Comparison of ENCODE assay signal across 21 cellular contexts in genomic region chr5:27377626-27378025, GRCh38.
DNase-seq lines count a peak whose midpoint lies in the region; ATAC-seq, FAIRE-seq and TF ChIP-seq lines count a peak whose summit lies in the region.
"Had no signal": no experiment of that assay in that cellular context is flagged by ENCODE, and none has a peak within 500 bp of the region (broad histone marks: within the 10 kb centered on the region; RNA-seq: fewer than 3 reads in every experiment).

No MANE protein-coding gene starts in this region.

- H2BK15ac ChIP-seq in mesendoderm (replicated peaks; ENCODE audit: low read depth), result no peak overlapping the region

- H3K36me3 ChIP-seq in GM23338 (ENCODE audit: insufficient read depth), result no peaks in the 10 kb centered on the region
- no peaks in the 10 kb centered on the region for H3K36me3 ChIP-seq in astrocyte (ENCODE audit: insufficient read depth, low read length)
- H3K36me3 ChIP-seq in mesendoderm (ENCODE audit: control insufficient read depth, insufficient read depth, low read length), result no peaks in the 10 kb centered on the region
- H3K36me3 ChIP-seq in psoas muscle (ENCODE audit: insufficient read depth in 1 of 2, low read depth in 1 of 2), result no peaks in the 10 kb centered on the region
- H3K36me3 ChIP-seq: BE2C had no signal

- no peak overlapping the region for H2BK120ac ChIP-seq in mesendoderm (ENCODE audit: low read depth, low read length)

- ATAC-seq in GM23338 (no peak), GM18505 (IDR thresholded peaks at IDR 0.05; ENCODE audit: unreplicated experiment) (no peak), GM19455 (IDR thresholded peaks at IDR 0.05; ENCODE audit: unreplicated experiment) (no peak), psoas muscle (no peak)
- ATAC-seq: GM12878, PC-3 had no signal

- H3K18ac ChIP-seq in mesendoderm (ENCODE audit: low read length), result no peak overlapping the region

- no peak for TF ChIP-seq POLR2A in GM18505 (IDR thresholded peaks at IDR 0.05; ENCODE audit: borderline replicate concordance, extremely low read depth, insufficient read depth, insufficient read length)

- no CpG with 5 or more reads among the region's 4 CpGs for WGBS in mesendoderm (ENCODE audit: extremely low coverage, insufficient coverage, low lambda C conversion rate)
- WGBS in psoas muscle, 3 donors, result 75 to 82% (median 77%) methylated on average over 4 of the region's 4 CpGs

- no peak overlapping the region for H3K4me2 ChIP-seq in GM23338
- no peak overlapping the region for H3K4me2 ChIP-seq in astrocyte (ENCODE audit: low read length)
- H3K4me2 ChIP-seq in mesendoderm (ENCODE audit: low read length), result no peak overlapping the region

- H3K4me1 Mint-ChIP-seq in GM23338 (peaks cover 2% of the 10 kb centered on the region; the same call in 2 of the 3 replicates), astrocyte (ENCODE audit: low read depth, unreplicated experiment) (peaks cover 6% of the 10 kb centered on the region)
- H3K4me1 Mint-ChIP-seq: CD4-positive, CD25-positive, alpha-beta regulatory T cell had no signal

- H3K4me3 ChIP-seq in GM23338 (no peak overlapping the region), astrocyte (ENCODE audit: insufficient read depth, low read depth, low read length) (no peak overlapping the region), mesendoderm (ENCODE audit: low read length) (no peak overlapping the region), psoas muscle (no peak overlapping the region)
- H3K4me3 ChIP-seq: GM12878 had no signal

- H3K9me3 Mint-ChIP-seq in GM23338, result no peaks in the 10 kb centered on the region
- no peaks in the 10 kb centered on the region for H3K9me3 Mint-ChIP-seq in astrocyte (ENCODE audit: unreplicated experiment)

- H3K79me2 ChIP-seq in GM23338 (replicated peaks; ENCODE audit: insufficient read depth), result no peaks in the 10 kb centered on the region
- H3K79me2 ChIP-seq in astrocyte (ENCODE audit: insufficient read depth, low read length), result no peaks in the 10 kb centered on the region
- H3K79me2 ChIP-seq in mesendoderm (ENCODE audit: control insufficient read depth, insufficient read depth, low read length), result no peaks in the 10 kb centered on the region

- no peak overlapping the region for H4K5ac ChIP-seq in mesendoderm (ENCODE audit: low read length)

- peak; percentile 18 for DNase-seq in GM23338 (ENCODE audit: low spot score)
- DNase-seq in NCI-H226, result peak; percentile 13
- no peak for DNase-seq in astrocyte (ENCODE audit: low read depth)
- peak; percentile 46 for DNase-seq in mesendoderm
- DNase-seq in psoas muscle, result no peak
- DNase-seq in inferior parietal cortex (ENCODE audit: extremely low spot score), result no peak
- DNase-seq: BE2C; Caco-2; CD4-positive, CD25-positive, alpha-beta regulatory T cell; GOT3; IMR-90; MM.1S; NCI-H1092 treated with DMSO at 0.1 percent for 48 hours; NCI-H2107; NCI-H524; NCI-H82; PC-3 had no signal

- no peaks in the 10 kb centered on the region for H3K9me2 ChIP-seq in GM23338 (ENCODE audit: insufficient read depth)

- TF ChIP-seq CTCF in GM23338 (conservative IDR thresholded peaks at IDR 0.05; ENCODE audit: low read depth in 2 of 2), result no peak
- no peak for TF ChIP-seq CTCF in astrocyte (IDR thresholded peaks at IDR 0.05; ENCODE audit: insufficient read depth, low read depth, low read length)
- TF ChIP-seq CTCF in psoas muscle (IDR thresholded peaks at IDR 0.05), result no peak

- no peak overlapping the region for H3K9ac ChIP-seq in astrocyte (ENCODE audit: low read length)
- no peak overlapping the region for H3K9ac ChIP-seq in mesendoderm (ENCODE audit: low read length)

- no peak overlapping the region for H2BK5ac ChIP-seq in mesendoderm (ENCODE audit: low read length)

- H3K4ac ChIP-seq in mesendoderm (ENCODE audit: low read depth, low read length), result no peak overlapping the region

- no peak for FAIRE-seq in astrocyte (lab: Jason Lieb, UNC)
- FAIRE-seq: GM12878 had no signal

- intact Hi-C loops in psoas muscle (cut with DNase I), result no loop called here

- H4K20me1 ChIP-seq in GM23338 (replicated peaks; ENCODE audit: insufficient read depth), result no peaks in the 10 kb centered on the region
- H4K20me1 ChIP-seq in astrocyte (ENCODE audit: insufficient read depth, low read length), result no peaks in the 10 kb centered on the region

- H3K9me3 ChIP-seq in astrocyte (ENCODE audit: insufficient read depth, low read depth, low read length) (no peaks in the 10 kb centered on the region), psoas muscle (no peaks in the 10 kb centered on the region)
- H3K9me3 ChIP-seq: BE2C, Caco-2 had no signal

- H3K4me3 Mint-ChIP-seq in GM23338 (no peak overlapping the region), astrocyte (ENCODE audit: unreplicated experiment) (no peak overlapping the region)
- H3K4me3 Mint-ChIP-seq: CD4-positive, CD25-positive, alpha-beta regulatory T cell had no signal

- H3K36me3 Mint-ChIP-seq in GM23338 (ENCODE audit: low read depth), result no peaks in the 10 kb centered on the region
- no peaks in the 10 kb centered on the region for H3K36me3 Mint-ChIP-seq in astrocyte (ENCODE audit: low read depth, unreplicated experiment)
- H3K36me3 Mint-ChIP-seq: CD4-positive, CD25-positive, alpha-beta regulatory T cell had no signal

- no peaks in the 10 kb centered on the region for H3K27me3 Mint-ChIP-seq in GM23338 (ENCODE audit: insufficient read depth, low read depth, poor library complexity)
- no peaks in the 10 kb centered on the region for H3K27me3 Mint-ChIP-seq in astrocyte (ENCODE audit: low read depth, unreplicated experiment)
- H3K27me3 Mint-ChIP-seq: CD4-positive, CD25-positive, alpha-beta regulatory T cell had no signal

- H3K23ac ChIP-seq in mesendoderm (ENCODE audit: low read length), result no peak overlapping the region

- no peaks in the 10 kb centered on the region for H3K79me1 ChIP-seq in mesendoderm (ENCODE audit: low read length)

- peak overlapping the region; percentile 76 for H3K27ac Mint-ChIP-seq in GM23338
- H3K27ac Mint-ChIP-seq in astrocyte (ENCODE audit: unreplicated experiment), result peak overlapping the region; percentile 60
- H3K27ac Mint-ChIP-seq: CD4-positive, CD25-positive, alpha-beta regulatory T cell had no signal

- no peak overlapping the region for H3K27ac ChIP-seq in GM23338 (ENCODE audit: low read depth)
- no peak overlapping the region for H3K27ac ChIP-seq in astrocyte (ENCODE audit: low read depth, low read length)
- H3K27ac ChIP-seq in mesendoderm (ENCODE audit: low read depth, low read length), result no peak overlapping the region
- H3K27ac ChIP-seq in psoas muscle, result no peak overlapping the region
- H3K27ac ChIP-seq: RWPE1 had no signal

- no peak overlapping the region for H4K8ac ChIP-seq in mesendoderm (ENCODE audit: low read depth, low read length)

- no peak overlapping the region for H2AK5ac ChIP-seq in mesendoderm (ENCODE audit: low read length)

- H3F3A ChIP-seq in GM23338 (replicated peaks; ENCODE audit: low read depth), result no peaks in the 10 kb centered on the region

- H3K4me1 ChIP-seq in GM23338 (ENCODE audit: insufficient read depth) (no peaks in the 10 kb centered on the region), astrocyte (ENCODE audit: insufficient read depth, low read length) (no peaks in the 10 kb centered on the region), mesendoderm (ENCODE audit: control insufficient read depth, low read depth, low read length) (no peaks in the 10 kb centered on the region), psoas muscle (no peaks in the 10 kb centered on the region)
- H3K4me1 ChIP-seq: BE2C, Caco-2 had no signal

- H2AFZ ChIP-seq in GM23338 (no peak overlapping the region), astrocyte (ENCODE audit: low read depth, low read length) (no peak overlapping the region)

- H3K27me3 ChIP-seq in GM23338 (ENCODE audit: insufficient read depth) (no peaks in the 10 kb centered on the region), astrocyte (ENCODE audit: insufficient read depth, low read length) (no peaks in the 10 kb centered on the region), mesendoderm (ENCODE audit: insufficient read depth, low read length, poor library complexity) (no peaks in the 10 kb centered on the region), psoas muscle (ENCODE audit: insufficient read depth in 3 of 3, low read length in 2 of 3) (no peaks in the 10 kb centered on the region)
- H3K27me3 ChIP-seq: BE2C had no signal

- no peak overlapping the region for H3K56ac ChIP-seq in mesendoderm (ENCODE audit: low read length)

TF ChIP-seq in GM23338, 12 proteins besides CTCF, POLR2A, EP300 and RAD21 (continues in another document):
- TF ChIP-seq JUNB (IDR thresholded peaks at IDR 0.05; ENCODE audit: unreplicated experiment) (no peak), ETS1 (IDR thresholded peaks at IDR 0.05) (no peak)

Comparison
In these comparisons a context has a peak if more than half of its experiments do, and no peak if none do; other contexts are left out.
1. DNase-seq: peak in GM23338 (single experiment), NCI-H226 (single experiment) and mesendoderm (single experiment); none in astrocyte (single experiment), psoas muscle (0 of 2) and inferior parietal cortex (single experiment).